ENCODE assay signal across 15 cellular contexts in the genomic region with DNA sequence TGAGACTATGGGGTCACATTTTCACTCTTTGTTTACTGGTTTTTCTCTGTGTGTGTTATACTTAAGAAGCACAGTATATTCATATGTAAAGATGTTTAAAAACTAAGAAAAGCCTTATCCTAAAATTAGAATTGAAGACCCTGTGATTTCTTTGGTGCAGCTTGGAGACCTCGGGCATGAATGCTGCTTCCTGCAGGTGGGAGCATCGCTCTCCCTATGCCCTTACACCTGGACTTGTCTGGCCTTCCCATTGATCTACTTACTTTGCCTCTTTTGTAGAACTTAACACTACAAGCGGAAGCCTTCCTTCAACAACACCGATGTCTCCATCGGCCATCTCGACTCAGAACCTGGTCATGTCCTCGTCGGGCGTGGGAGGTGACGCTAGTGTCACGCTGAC.
DNase-seq lines count a peak whose midpoint lies in the region; ATAC-seq and TF ChIP-seq lines count a peak whose summit lies in the region.
"Had no signal": no experiment of that assay in that cellular context is flagged by ENCODE, and none has a peak within 500 bp of the region (broad histone marks: within the 10 kb centered on the region; RNA-seq: fewer than 3 reads in every experiment).

No MANE protein-coding gene starts in this region.

- H3K9me3 ChIP-seq in Karpas-422 (ENCODE audit: low read length) = no peaks in the 10 kb centered on the region
- H3K9me3 ChIP-seq: Caco-2, HAP-1 had no signal

- TF ChIP-seq CTCF in GM23338 (conservative IDR thresholded peaks at IDR 0.05; ENCODE audit: low read depth in 2 of 2) = peak; percentile 15 to 50; a peak in 3 of 4 replicates
- no peak for TF ChIP-seq CTCF in progenitor cell of endocrine pancreas (IDR thresholded peaks at IDR 0.05; ENCODE audit: unreplicated experiment)

- no peak for DNase-seq in GM23338 (ENCODE audit: low spot score)
- DNase-seq in Karpas-422 = no peak
- no peak for DNase-seq in progenitor cell of endocrine pancreas (ENCODE audit: low spot score, unreplicated experiment)
- no peak for DNase-seq in epidermal melanocyte (ENCODE audit: insufficient read length, low spot score)
- no peak for DNase-seq in Right ventricle myocardium superior
- DNase-seq: C1 segment of cervical spinal cord; Caco-2; CD4-positive, alpha-beta memory T cell; DMS 273 treated with DMSO at 0.1 percent for 48 hours; DMS79; GDM1 had no signal

- H3K36me3 Mint-ChIP-seq in GM23338 (ENCODE audit: low read depth) (peaks cover 22% of the 10 kb centered on the region), progenitor cell of endocrine pancreas (ENCODE audit: insufficient read depth) (peaks cover 16% of the 10 kb centered on the region)

- no peaks in the 10 kb centered on the region for H3F3A ChIP-seq in GM23338 (replicated peaks; ENCODE audit: low read depth)

- H3K79me2 ChIP-seq in GM23338 (replicated peaks; ENCODE audit: insufficient read depth) (no peaks in the 10 kb centered on the region), Karpas-422 (ENCODE audit: low read length) (peaks cover 16% of the 10 kb centered on the region; the same call in 1 of the 2 replicates)

- H3K27ac Mint-ChIP-seq in GM23338 = no peak overlapping the region
- H3K27ac Mint-ChIP-seq in progenitor cell of endocrine pancreas = peak overlapping the region; percentile 9
- H3K27ac Mint-ChIP-seq: CD4-positive, alpha-beta memory T cell; HFFc6 had no signal

- H3K9me3 Mint-ChIP-seq in GM23338 = no peaks in the 10 kb centered on the region
- no peaks in the 10 kb centered on the region for H3K9me3 Mint-ChIP-seq in progenitor cell of endocrine pancreas (ENCODE audit: low read depth)
- H3K9me3 Mint-ChIP-seq: HFFc6 had no signal

- no peak overlapping the region for H3K4me3 ChIP-seq in GM23338
- no peak overlapping the region for H3K4me3 ChIP-seq in Karpas-422 (ENCODE audit: low read length)
- H3K4me3 ChIP-seq: GM12878, HAP-1 had no signal

- ATAC-seq in GM23338 = no peak
- ATAC-seq in GM21390 (IDR thresholded peaks at IDR 0.05; ENCODE audit: unreplicated experiment) = no peak
- no peak for ATAC-seq in Right ventricle myocardium superior (ENCODE audit: poor library complexity)
- ATAC-seq: GM12878 had no signal

- H3K36me3 ChIP-seq in GM23338 (ENCODE audit: insufficient read depth) = no peaks in the 10 kb centered on the region
- H3K36me3 ChIP-seq in Karpas-422 (ENCODE audit: insufficient read depth, low read length) = peaks cover 24% of the 10 kb centered on the region; the same call in 1 of the 2 replicates

- no peak overlapping the region for H2AFZ ChIP-seq in GM23338
- H2AFZ ChIP-seq in Karpas-422 (ENCODE audit: low read length) = no peak overlapping the region

- H3K4me3 Mint-ChIP-seq in GM23338 (no peak overlapping the region), progenitor cell of endocrine pancreas (ENCODE audit: low read depth) (no peak overlapping the region)
- H3K4me3 Mint-ChIP-seq: CD4-positive, alpha-beta memory T cell; HFFc6 had no signal

- H3K27ac ChIP-seq in GM23338 (ENCODE audit: low read depth) (no peak overlapping the region), Karpas-422 (ENCODE audit: low read length) (0 out of 2 replicates have a peak overlapping the region, but pooled peaks have one; percentile 4)

- H3K4me1 Mint-ChIP-seq in GM23338 (no peaks in the 10 kb centered on the region), progenitor cell of endocrine pancreas (ENCODE audit: low read depth) (no peaks in the 10 kb centered on the region)
- H3K4me1 Mint-ChIP-seq: CD4-positive, alpha-beta memory T cell had no signal

- H3K9me2 ChIP-seq in GM23338 (ENCODE audit: insufficient read depth) (no peaks in the 10 kb centered on the region), Karpas-422 (replicated peaks; ENCODE audit: insufficient read depth, low read length) (no peaks in the 10 kb centered on the region)

- H3K27me3 ChIP-seq in GM23338 (ENCODE audit: insufficient read depth) = no peaks in the 10 kb centered on the region
- H3K27me3 ChIP-seq in Karpas-422 (ENCODE audit: low read length) = no peaks in the 10 kb centered on the region

- intact Hi-C loops in Right ventricle myocardium superior (cut with DNase I) = no loop called here

- H4K20me1 ChIP-seq in GM23338 (replicated peaks; ENCODE audit: insufficient read depth) (no peaks in the 10 kb centered on the region), Karpas-422 (ENCODE audit: insufficient read depth, low read depth, low read length) (no peaks in the 10 kb centered on the region)

- H3K27me3 Mint-ChIP-seq in GM23338 (ENCODE audit: insufficient read depth, low read depth, poor library complexity) = no peaks in the 10 kb centered on the region
- H3K27me3 Mint-ChIP-seq in progenitor cell of endocrine pancreas = no peaks in the 10 kb centered on the region
- H3K27me3 Mint-ChIP-seq: CD4-positive, alpha-beta memory T cell had no signal

- H3K4me1 ChIP-seq in GM23338 (ENCODE audit: insufficient read depth) (no peaks in the 10 kb centered on the region), Karpas-422 (ENCODE audit: low read length) (peaks cover 40% of the 10 kb centered on the region)
- H3K4me1 ChIP-seq: Caco-2, HAP-1 had no signal

- H3K4me2 ChIP-seq in GM23338 (no peak overlapping the region), Karpas-422 (ENCODE audit: low read depth, low read length, poor library complexity, severe bottlenecking) (no peak overlapping the region)

- H3K9ac ChIP-seq in Karpas-422 (ENCODE audit: low read length) = no peak overlapping the region

TF ChIP-seq in GM23338, 12 proteins besides CTCF, POLR2A, EP300 and RAD21:
- TF ChIP-seq EZH2 (IDR thresholded peaks at IDR 0.05; ENCODE audit: low read depth, unreplicated experiment) = no peak
- TF ChIP-seq, protein P1, sequence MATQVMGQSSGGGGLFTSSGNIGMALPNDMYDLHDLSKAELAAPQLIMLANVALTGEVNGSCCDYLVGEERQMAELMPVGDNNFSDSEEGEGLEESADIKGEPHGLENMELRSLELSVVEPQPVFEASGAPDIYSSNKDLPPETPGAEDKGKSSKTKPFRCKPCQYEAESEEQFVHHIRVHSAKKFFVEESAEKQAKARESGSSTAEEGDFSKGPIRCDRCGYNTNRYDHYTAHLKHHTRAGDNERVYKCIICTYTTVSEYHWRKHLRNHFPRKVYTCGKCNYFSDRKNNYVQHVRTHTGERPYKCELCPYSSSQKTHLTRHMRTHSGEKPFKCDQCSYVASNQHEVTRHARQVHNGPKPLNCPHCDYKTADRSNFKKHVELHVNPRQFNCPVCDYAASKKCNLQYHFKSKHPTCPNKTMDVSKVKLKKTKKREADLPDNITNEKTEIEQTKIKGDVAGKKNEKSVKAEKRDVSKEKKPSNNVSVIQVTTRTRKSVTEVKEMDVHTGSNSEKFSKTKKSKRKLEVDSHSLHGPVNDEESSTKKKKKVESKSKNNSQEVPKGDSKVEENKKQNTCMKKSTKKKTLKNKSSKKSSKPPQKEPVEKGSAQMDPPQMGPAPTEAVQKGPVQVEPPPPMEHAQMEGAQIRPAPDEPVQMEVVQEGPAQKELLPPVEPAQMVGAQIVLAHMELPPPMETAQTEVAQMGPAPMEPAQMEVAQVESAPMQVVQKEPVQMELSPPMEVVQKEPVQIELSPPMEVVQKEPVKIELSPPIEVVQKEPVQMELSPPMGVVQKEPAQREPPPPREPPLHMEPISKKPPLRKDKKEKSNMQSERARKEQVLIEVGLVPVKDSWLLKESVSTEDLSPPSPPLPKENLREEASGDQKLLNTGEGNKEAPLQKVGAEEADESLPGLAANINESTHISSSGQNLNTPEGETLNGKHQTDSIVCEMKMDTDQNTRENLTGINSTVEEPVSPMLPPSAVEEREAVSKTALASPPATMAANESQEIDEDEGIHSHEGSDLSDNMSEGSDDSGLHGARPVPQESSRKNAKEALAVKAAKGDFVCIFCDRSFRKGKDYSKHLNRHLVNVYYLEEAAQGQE (IDR thresholded peaks at IDR 0.05; ENCODE audit: unreplicated experiment) = no peak
- TF ChIP-seq ZNF114 (CRISPR knock-in tag; IDR thresholded peaks at IDR 0.05) = no peak
- no peak for TF ChIP-seq POLR2AphosphoS5 (IDR thresholded peaks at IDR 0.05; ENCODE audit: low read depth)
- no peak for TF ChIP-seq EZH2phosphoT487 (IDR thresholded peaks at IDR 0.05; ENCODE audit: unreplicated experiment)
